Comparison of ENCODE assay signal across 8 cellular contexts in genomic region chr19:7004313-7004931, GRCh38. TPM values are rescaled to one million over a fixed set of nuclear protein-coding genes. Genes with fewer than 3 reads are reported as not detected.
DNase-seq lines count a peak whose midpoint lies in the region; ATAC-seq and TF ChIP-seq lines count a peak whose summit lies in the region.

No MANE protein-coding gene starts in this region.

- H3K79me2 ChIP-seq in H9 (ENCODE audit: insufficient read depth, low read length) (no peaks in the 10 kb centered on the region), SU-DHL-6 (ENCODE audit: insufficient read depth, low read length) (no peaks in the 10 kb centered on the region)

- no peak overlapping the region for H3K56ac ChIP-seq in H9 (ENCODE audit: insufficient read length, low read depth, low read length)

- H3T11ph ChIP-seq in H9 (ENCODE audit: low read length): no peak overlapping the region

- no peak overlapping the region for H3K4me3 Mint-ChIP-seq in H9

- H3K4me2 ChIP-seq in H9 (ENCODE audit: insufficient read depth, insufficient read length, low read length): no peak overlapping the region
- H3K4me2 ChIP-seq in SU-DHL-6 (ENCODE audit: low read depth, low read length, poor library complexity, severe bottlenecking): no peak overlapping the region

- no peak overlapping the region for H2BK12ac ChIP-seq in H9 (ENCODE audit: insufficient read length, low read depth, low read length)

- no peak overlapping the region for H2BK120ac ChIP-seq in H9 (ENCODE audit: low read depth, low read length, poor library complexity, severe bottlenecking)

- peaks cover 2% of the 10 kb centered on the region for H3K27me3 Mint-ChIP-seq in H9 (ENCODE audit: low read depth)

- H2AFZ ChIP-seq in H9 (ENCODE audit: low read length) (no peak overlapping the region), SU-DHL-6 (ENCODE audit: low read depth, low read length, severe bottlenecking) (no peak overlapping the region)

- no peak overlapping the region for H3K18ac ChIP-seq in H9 (ENCODE audit: insufficient read length, low read depth, low read length)

- H4K8ac ChIP-seq in H9 (replicated peaks; ENCODE audit: insufficient read length, low read depth, low read length): no peak overlapping the region

- no peak overlapping the region for H4K5ac ChIP-seq in H9 (ENCODE audit: insufficient read length, low read depth, low read length)

- no peak overlapping the region for H4K91ac ChIP-seq in H9 (ENCODE audit: insufficient read length, low read depth, low read length)

- no peak overlapping the region for H2BK5ac ChIP-seq in H9 (ENCODE audit: insufficient read length, low read length)

- no peaks in the 10 kb centered on the region for H4K20me1 ChIP-seq in H9 (ENCODE audit: control insufficient read depth, insufficient read depth, insufficient read length)
- H4K20me1 ChIP-seq in SU-DHL-6 (ENCODE audit: low read depth, low read length): no peaks in the 10 kb centered on the region

- H3K14ac ChIP-seq in H9 (ENCODE audit: insufficient read depth, low read length): no peak overlapping the region

- no peak overlapping the region for H3K4ac ChIP-seq in H9 (ENCODE audit: low read depth, low read length)

- no peak overlapping the region for H2AK5ac ChIP-seq in H9 (ENCODE audit: insufficient read length, low read length)

- H3K9me2 ChIP-seq in SU-DHL-6 (replicated peaks; ENCODE audit: insufficient read depth, low read length): no peaks in the 10 kb centered on the region

- H3K9ac ChIP-seq in H9 (ENCODE audit: extremely low read depth, insufficient read length, low read length) (no peak overlapping the region), SU-DHL-6 (ENCODE audit: low read length) (no peak overlapping the region)

- WGBS in H9 (ENCODE audit: extremely low coverage, insufficient read length, low lambda C conversion rate): no CpG with 5 or more reads among the region's 18 CpGs

- H3K4me1 Mint-ChIP-seq in H9: no peaks in the 10 kb centered on the region

- no peaks in the 10 kb centered on the region for H3K79me1 ChIP-seq in H9 (ENCODE audit: insufficient read depth, low read depth, low read length, poor library complexity, severe bottlenecking)

- H3K4me1 ChIP-seq in H9 (ENCODE audit: insufficient read depth, low read length): no peaks in the 10 kb centered on the region

- H3F3A ChIP-seq in SU-DHL-6 (ENCODE audit: insufficient read depth): no peaks in the 10 kb centered on the region

- H3K27ac ChIP-seq in H9 (ENCODE audit: insufficient read length, low read depth, low read length) (no peak overlapping the region), SU-DHL-6 (ENCODE audit: low read depth, low read length) (no peak overlapping the region)

- H2BK15ac ChIP-seq in H9 (ENCODE audit: low read depth, low read length): no peak overlapping the region

- no peaks in the 10 kb centered on the region for H3K23me2 ChIP-seq in H9 (ENCODE audit: insufficient read length, low read depth, low read length, poor library complexity, severe bottlenecking)

- H3K23ac ChIP-seq in H9 (ENCODE audit: insufficient read length, low read depth, low read length): no peak overlapping the region

- H3K4me3 ChIP-seq in SU-DHL-6 (ENCODE audit: insufficient read depth, low read length, poor library complexity, severe bottlenecking) (no peak overlapping the region), kidney epithelial cell (ENCODE audit: low read depth, low read length) (no peak overlapping the region)

- H3K9me3 Mint-ChIP-seq in H9: peaks cover 76 to 87% of the 10 kb centered on the region in 2 experiments

- no peak overlapping the region for H2BK20ac ChIP-seq in H9 (ENCODE audit: low read depth, low read length, poor library complexity, severe bottlenecking)

- H3K27ac Mint-ChIP-seq in H9: no peak overlapping the region

- H3K27me3 ChIP-seq in H9 (ENCODE audit: insufficient read depth, low read length) (no peaks in the 10 kb centered on the region), SU-DHL-6 (ENCODE audit: low read length) (no peaks in the 10 kb centered on the region), kidney epithelial cell (ENCODE audit: control insufficient read depth, insufficient read depth, low read length) (no peaks in the 10 kb centered on the region)

- H3K9me3 ChIP-seq in H9 (ENCODE audit: control insufficient read depth, low read depth, low read length) (peaks cover 37% of the 10 kb centered on the region), SU-DHL-6 (ENCODE audit: insufficient read depth, low read length) (no peaks in the 10 kb centered on the region)

- ATAC-seq in GM18907 (IDR thresholded peaks at IDR 0.05; ENCODE audit: unreplicated experiment): no peak

- DNase-seq in AG20443 (ENCODE audit: low spot score) (peak; percentile 40), H9 (no peak), kidney epithelial cell (ENCODE audit: low read depth) (peak; percentile 7), NCI-H1048 (lab: John Stamatoyannopoulos, UW) (no peak)
- no peak for DNase-seq in activated CD8-positive, alpha-beta memory T cell treated with anti-CD3 and anti-CD28 coated beads for 24 hours
- DNase-seq in stimulated activated CD4-positive, alpha-beta T cell treated with anti-CD3 and anti-CD28 coated beads, Interleukin-4, amount 100 ng/mL, for 4 hours: no peak

- H3K36me3 ChIP-seq in SU-DHL-6 (ENCODE audit: low read length): no peaks in the 10 kb centered on the region
- no peaks in the 10 kb centered on the region for H3K36me3 ChIP-seq in kidney epithelial cell (ENCODE audit: control insufficient read depth, insufficient read depth, low read length)

- TF ChIP-seq CTCF in H9 (conservative IDR thresholded peaks at IDR 0.05): peak; percentile 77
- peak; percentile 60 for TF ChIP-seq CTCF in SU-DHL-6 (IDR thresholded peaks at IDR 0.05; ENCODE audit: insufficient read depth, low read length, poor library complexity, severe bottlenecking)
- peak; percentile 80 for TF ChIP-seq CTCF in kidney epithelial cell (IDR thresholded peaks at IDR 0.05; ENCODE audit: insufficient read depth, low read length, poor library complexity, severe bottlenecking)

- peaks cover 5 to 23% (median 5%) of the 10 kb centered on the region in 3 experiments; a peak in 4 of 7 replicates for H3K36me3 Mint-ChIP-seq in H9 (ENCODE audit: insufficient read depth in 1 of 3, low read depth in 3 of 3)

RNA-seq across cellular contexts. Expression of gene MBD3L2B, which starts 16.8 kb away (rescaled TPM):
- total RNA-seq in H9 (2021): not detected in 2 replicates
- total RNA-seq in kidney epithelial cell: not detected in 2 replicates

RNA-seq across cellular contexts. Expression of gene MBD3L5, which starts 26.0 kb away (rescaled TPM):
- total RNA-seq in H9 (2021) (not detected in 2 replicates), kidney epithelial cell (not detected in 2 replicates)

RNA-seq across cellular contexts. Expression of gene MBD3L4, which starts 35.6 kb away (rescaled TPM):
- total RNA-seq in H9 (2021) (not detected in 2 replicates), kidney epithelial cell (not detected in 2 replicates)

RNA-seq across cellular contexts. Expression of gene MBD3L2, which starts 44.7 kb away (rescaled TPM):
- not detected in 2 replicates for total RNA-seq in H9 (2021)
- not detected in 2 replicates for total RNA-seq in kidney epithelial cell

RNA-seq across cellular contexts. Expression of gene MBD3L3, which starts 54.1 kb away (rescaled TPM):
- total RNA-seq in H9 (2021): not detected in 2 replicates
- total RNA-seq in kidney epithelial cell: not detected in 2 replicates

Comparison
In these comparisons a context has a peak if more than half of its experiments do, and no peak if none do; other contexts are left out.
1. DNase-seq: peak in AG20443 (single experiment) and kidney epithelial cell (single experiment); none in H9 (single experiment), activated CD8-positive, alpha-beta memory T cell treated with anti-CD3 and anti-CD28 coated beads for 24 hours (single experiment), stimulated activated CD4-positive, alpha-beta T cell treated with anti-CD3 and anti-CD28 coated beads, Interleukin-4, amount 100 ng/mL, for 4 hours (0 of 2) and NCI-H1048 (single experiment).
2. Peak in every context shown above with its lines, with median percentiles within 50 percentile points of each other: CTCF ChIP-seq.